ENCODE assay signal across 25 cellular contexts in the genomic region with DNA sequence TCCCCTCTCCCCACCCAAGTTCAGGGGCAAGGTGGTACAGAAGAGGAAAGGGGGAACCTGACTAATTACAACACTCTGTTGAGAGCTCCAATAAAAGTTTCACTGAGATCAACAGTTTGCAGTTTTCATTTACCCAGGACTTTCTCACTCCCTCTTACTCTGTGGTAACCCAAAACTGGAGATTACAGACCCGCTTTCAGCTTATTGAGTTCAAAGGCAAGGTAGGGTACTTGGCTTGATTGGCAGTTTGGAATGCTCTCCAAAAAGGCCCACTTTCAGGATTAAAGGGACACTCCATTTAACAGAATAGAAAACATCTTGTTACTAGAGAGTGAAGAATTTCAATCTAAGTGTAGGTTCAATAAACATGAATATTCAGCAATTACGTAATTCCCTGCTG.
"Had no signal": no experiment of that assay in that cellular context is flagged by ENCODE, and none has a peak within 500 bp of the region (broad histone marks: within the 10 kb centered on the region; RNA-seq: fewer than 3 reads in every experiment).

No MANE protein-coding gene starts in this region.

- H3K9me3 ChIP-seq: colonic mucosa, gastrocnemius medialis, prostate gland, right atrium auricular region, suprapubic skin, transverse colon had no signal

- H3K36me3 ChIP-seq: colonic mucosa, gastrocnemius medialis, prostate gland, right atrium auricular region, suprapubic skin, transverse colon had no signal

- H3K27me3 Mint-ChIP-seq: dendritic cell treated with granulocyte-macrophage colony-stimulating factor and Interleukin-4, amounts not matched to agents 40 ng/mL and 50 ng/mL, for 4 days had no signal

- H3K27me3 ChIP-seq: colonic mucosa, gastrocnemius medialis, right atrium auricular region had no signal

- H3K4me3 ChIP-seq: colonic mucosa, gastrocnemius medialis, prostate gland, right atrium auricular region, smooth muscle cell, suprapubic skin, transverse colon had no signal

- H3K4me2 ChIP-seq: smooth muscle cell had no signal

- DNase-seq: colonic mucosa; effector CD8-positive, alpha-beta T cell; endodermal cell; gastrocnemius medialis; head of caudate nucleus; naive thymus-derived CD8-positive, alpha-beta T cell; nephron progenitor cell; nucleus accumbens; stimulated activated CD4-positive, alpha-beta T cell treated with anti-CD3 and anti-CD28 coated beads, Interleukin-12 subunit alpha, Interleukin-12 subunit beta, amount 100 ng/mL, for 4 hours; stimulated activated CD4-positive, alpha-beta T cell treated with anti-CD3 and anti-CD28 coated beads, Interleukin-1b, Interleukin-23, amount 100 ng/mL, for 48 hours; stimulated activated CD4-positive, alpha-beta T cell treated with anti-CD3 and anti-CD28 coated beads, Interleukin-4, amount 100 ng/mL, for 1 hour; stimulated activated CD8-positive, alpha-beta memory T cell treated with anti-CD3 and anti-CD28 coated beads, Interleukin-4, amount 100 ng/mL, for 48 hours; stimulated activated naive CD4-positive, alpha-beta T cell; stimulated activated naive CD8-positive, alpha-beta T cell treated with anti-CD3 and anti-CD28 coated beads, Interleukin-15, amount 100 ng/mL, for 72 hours; transverse colon had no signal

- H3K36me3 Mint-ChIP-seq: naive thymus-derived CD8-positive, alpha-beta T cell had no signal

- H3K27ac Mint-ChIP-seq: dendritic cell treated with granulocyte-macrophage colony-stimulating factor and Interleukin-4, amounts not matched to agents 40 ng/mL and 50 ng/mL, for 4 days; endodermal cell; naive thymus-derived CD8-positive, alpha-beta T cell; nephron progenitor cell; stimulated activated naive CD8-positive, alpha-beta T cell treated with anti-CD3 and anti-CD28 coated beads, Interleukin-15, amount 100 ng/mL, for 72 hours had no signal

- H3K9me3 Mint-ChIP-seq: dendritic cell treated with granulocyte-macrophage colony-stimulating factor and Interleukin-4, amounts not matched to agents 40 ng/mL and 50 ng/mL, for 4 days; endodermal cell; naive thymus-derived CD8-positive, alpha-beta T cell; nephron progenitor cell; stimulated activated naive CD8-positive, alpha-beta T cell treated with anti-CD3 and anti-CD28 coated beads, Interleukin-15, amount 100 ng/mL, for 72 hours had no signal

- H3K27ac ChIP-seq: colonic mucosa, epithelial cell of prostate, prostate gland, right atrium auricular region, suprapubic skin, transverse colon had no signal

- H3K4me3 Mint-ChIP-seq: dendritic cell treated with granulocyte-macrophage colony-stimulating factor and Interleukin-4, amounts not matched to agents 40 ng/mL and 50 ng/mL, for 4 days; endodermal cell; naive thymus-derived CD8-positive, alpha-beta T cell; nephron progenitor cell; stimulated activated naive CD8-positive, alpha-beta T cell treated with anti-CD3 and anti-CD28 coated beads, Interleukin-15, amount 100 ng/mL, for 72 hours had no signal

- H3K4me1 Mint-ChIP-seq: naive thymus-derived CD8-positive, alpha-beta T cell; stimulated activated naive CD8-positive, alpha-beta T cell treated with anti-CD3 and anti-CD28 coated beads, Interleukin-15, amount 100 ng/mL, for 72 hours had no signal

- FAIRE-seq: keratinocyte had no signal

- H3K4me1 ChIP-seq: colonic mucosa, prostate gland, transverse colon had no signal

- ATAC-seq: esophagus mucosa; gastrocnemius medialis; left lobe of liver; naive thymus-derived CD8-positive, alpha-beta T cell; sciatic nerve; stimulated activated naive CD8-positive, alpha-beta T cell treated with anti-CD3 and anti-CD28 coated beads, Interleukin-15, amount 100 ng/mL, for 72 hours had no signal
